8 cellular contexts compared by ENCODE assay signal in the genomic region with DNA sequence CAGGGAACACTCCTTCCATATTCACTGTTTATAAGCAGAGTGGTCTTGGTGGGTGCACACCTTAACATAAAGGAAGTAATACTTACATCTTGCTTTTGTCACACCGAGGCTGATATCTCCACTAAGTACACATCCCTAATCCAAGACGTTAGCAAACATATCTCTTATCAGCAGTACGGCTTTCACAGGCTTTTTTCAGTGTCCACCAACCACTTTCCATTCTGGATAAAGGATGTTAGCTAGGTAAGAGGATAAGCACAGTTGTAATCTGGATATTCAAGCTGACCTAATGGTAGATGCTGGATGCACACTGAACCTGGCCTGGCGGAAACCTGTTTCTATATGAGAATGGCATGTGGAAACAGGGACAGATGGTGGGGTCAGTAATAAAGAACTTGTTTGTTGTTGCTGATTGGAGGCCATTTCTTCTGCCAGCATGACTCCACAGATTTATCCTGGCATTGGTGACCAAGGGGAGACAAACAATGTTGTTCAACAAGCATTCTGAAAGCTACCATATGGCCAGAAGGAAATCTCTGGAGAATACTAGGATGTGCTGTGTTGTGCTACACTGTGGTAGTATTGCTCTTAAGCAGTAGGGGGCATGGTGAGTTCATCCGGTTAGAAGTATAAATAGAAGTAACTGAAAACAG.
A peak's percentile ranks its signal among the peaks of the same experiment; 100 is the strongest.
DNase-seq lines count a peak whose midpoint lies in the region; ATAC-seq, FAIRE-seq and TF ChIP-seq lines count a peak whose summit lies in the region.

No MANE protein-coding gene starts in this region.

- H3K4me3 ChIP-seq in endothelial cell of umbilical vein (replicated peaks in 1 of 3; ENCODE audit: insufficient read depth in 1 of 3, low read depth in 1 of 3, low read length in 3 of 3) = no peak overlapping the region

- FAIRE-seq in GM12892 (lab: Jason Lieb, UNC) (peak; percentile 48), endothelial cell of umbilical vein (lab: Jason Lieb, UNC) (peak; percentile 95)

- peak overlapping the region; percentile 73 for H2AFZ ChIP-seq in endothelial cell of umbilical vein (ENCODE audit: low read depth, low read length)

- CTCF ChIA-PET in endothelial cell of umbilical vein (lab: Charles Lee) = interaction anchor here (0.6 to 1.9 kb wide), 50 partner anchors 8 to 1331 kb away, joined by 3 to 18 read pairs (median 4); no protein-coding TSS in a partner anchor

- no peaks in the 10 kb centered on the region for H3K9me3 ChIP-seq in endothelial cell of umbilical vein (replicated peaks; ENCODE audit: control insufficient read depth, insufficient read depth, low read length)

- intact Hi-C loops in endothelial cell of umbilical vein (cut with micrococcal nuclease) = loop anchor here (2.0 to 10.0 kb wide), 4 partner anchors 173 to 911 kb away; no protein-coding TSS in a partner anchor

- no peaks in the 10 kb centered on the region for H3K79me2 ChIP-seq in endothelial cell of umbilical vein (ENCODE audit: control insufficient read depth, insufficient read depth, low read length)

- H3K36me3 ChIP-seq in endothelial cell of umbilical vein (ENCODE audit: control insufficient read depth in 2 of 2, extremely low read depth in 1 of 2, insufficient read depth in 2 of 2, low read length in 2 of 2) = no peaks in the 10 kb centered on the region

- no TSS peak for BruUV-seq in endothelial cell of umbilical vein (replicated peaks; lab: Mats Ljungman, UMichigan)

- H3K9ac ChIP-seq in endothelial cell of umbilical vein (replicated peaks; ENCODE audit: extremely low read depth, insufficient read depth, low read length) = no peak overlapping the region

- H3K4me1 ChIP-seq in endothelial cell of umbilical vein (ENCODE audit: control insufficient read depth, extremely low read depth, insufficient read depth, low read length) = peaks cover 10% of the 10 kb centered on the region

- no peaks in the 10 kb centered on the region for H3K27me3 ChIP-seq in endothelial cell of umbilical vein (ENCODE audit: control insufficient read depth in 2 of 2, insufficient read depth in 2 of 2, low read length in 2 of 2)

- peak overlapping the region; percentile 27 for H3K27ac ChIP-seq in endothelial cell of umbilical vein (ENCODE audit: insufficient read depth, low read depth, low read length)

- POLR2A ChIA-PET in endothelial cell of umbilical vein (lab: Charles Lee) = no interaction called here

- DNase-seq in AG09319 (ENCODE audit: extremely low read depth, low read depth) (peak; percentile 46), GM12892 (ENCODE audit: insufficient read length) (no peak), MV-4-11 (lab: John Stamatoyannopoulos, UW) (peak; percentile 74), SHP77 (lab: John Stamatoyannopoulos, UW) (peak; percentile 23 to 60), endothelial cell of umbilical vein (ENCODE audit: low read depth, low spot score) (peak; percentile 95), midbrain (lab: John Stamatoyannopoulos, UW) (peak; percentile 71)
- DNase-seq in effector CD4-positive, alpha-beta T cell = no peak

- H4K20me1 ChIP-seq in endothelial cell of umbilical vein (replicated peaks; ENCODE audit: control insufficient read depth, extremely low read depth, insufficient read depth, low read length) = no peaks in the 10 kb centered on the region

- peak overlapping the region; percentile 15 for H3K4me2 ChIP-seq in endothelial cell of umbilical vein (ENCODE audit: insufficient read depth, low read length)

- TF ChIP-seq POLR2A in GM12892 (IDR thresholded peaks at IDR 0.05; ENCODE audit: low read depth, low read length) (no peak), endothelial cell of umbilical vein (IDR thresholded peaks at IDR 0.05; ENCODE audit: low read depth, low read length) (no peak)

- no peaks in the 10 kb centered on the region for H3K9me1 ChIP-seq in endothelial cell of umbilical vein (replicated peaks; ENCODE audit: control insufficient read depth, extremely low read depth, insufficient read depth, low read length)

- dilution Hi-C loops in endothelial cell of umbilical vein (cut with MboI; ENCODE audit: extremely low pct_ligation_motif_present, low sequenced_read_pairs) = no loop called here

- TF ChIP-seq CTCF in AG09319 (IDR thresholded peaks at IDR 0.05; ENCODE audit: low read depth, low read length) = peak; percentile 64
- peak; percentile 52 to 65 for TF ChIP-seq CTCF in endothelial cell of umbilical vein (IDR thresholded peaks at IDR 0.05; ENCODE audit: extremely low read depth in 1 of 2, insufficient read depth in 1 of 2, low read depth in 1 of 2, low read length in 2 of 2)

- peak; percentile 97 for ATAC-seq in HG02642 (IDR thresholded peaks at IDR 0.05; ENCODE audit: poor library complexity, unreplicated experiment)

TF ChIP-seq in endothelial cell of umbilical vein, 7 proteins besides CTCF, POLR2A, EP300 and RAD21:
- TF ChIP-seq, protein P1, sequence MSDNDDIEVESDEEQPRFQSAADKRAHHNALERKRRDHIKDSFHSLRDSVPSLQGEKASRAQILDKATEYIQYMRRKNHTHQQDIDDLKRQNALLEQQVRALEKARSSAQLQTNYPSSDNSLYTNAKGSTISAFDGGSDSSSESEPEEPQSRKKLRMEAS (IDR thresholded peaks at IDR 0.05; ENCODE audit: insufficient read depth, insufficient read length) = no peak
- TF ChIP-seq FOS (IDR thresholded peaks at IDR 0.05; ENCODE audit: borderline replicate concordance, insufficient read depth, low read length) (no peak), GATA2 (IDR thresholded peaks at IDR 0.05; ENCODE audit: insufficient read depth, insufficient read length, low read depth, low read length) (no peak), EZH2 (IDR thresholded peaks at IDR 0.05; ENCODE audit: borderline replicate concordance, low read depth, low read length, severe bottlenecking) (no peak), MYC (IDR thresholded peaks at IDR 0.05; ENCODE audit: low read depth, low read length) (no peak), JUN (IDR thresholded peaks at IDR 0.05; ENCODE audit: borderline replicate concordance, insufficient read depth, insufficient read length, low read depth) (no peak), POLR2AphosphoS5 (IDR thresholded peaks at IDR 0.05; ENCODE audit: insufficient read depth, low read depth, low read length) (peak; percentile 34)

Comparison
In these comparisons a context has a peak if more than half of its experiments do, and no peak if none do; other contexts are left out.
1. DNase-seq: peak in AG09319 (single experiment), MV-4-11 (single experiment), SHP77 (2 of 2), endothelial cell of umbilical vein (single experiment) and midbrain (single experiment); none in GM12892 (single experiment) and effector CD4-positive, alpha-beta T cell (single experiment).